15 cellular contexts compared by ENCODE assay signal in the genomic region with DNA sequence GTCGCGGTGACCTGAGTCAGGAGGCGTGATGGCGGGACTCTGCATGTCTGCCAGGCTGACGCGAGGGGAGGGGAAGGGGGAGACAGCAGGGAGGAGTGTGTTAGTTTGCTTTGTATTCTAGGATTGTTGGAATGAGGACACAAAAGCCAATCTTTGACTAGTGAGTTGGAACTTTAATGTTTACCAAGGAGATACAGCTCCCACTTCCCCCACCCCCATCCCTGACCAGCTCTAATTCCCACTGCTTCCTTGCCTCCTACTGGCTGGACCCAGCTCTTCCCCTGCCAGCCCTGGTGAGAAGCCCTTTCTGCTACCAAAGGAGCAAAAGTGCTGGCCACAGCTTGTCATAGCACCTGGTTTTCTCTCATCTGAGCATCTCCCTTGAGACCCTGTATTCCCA.
DNase-seq lines count a peak whose midpoint lies in the region; FAIRE-seq and TF ChIP-seq lines count a peak whose summit lies in the region.
"Had no signal": no experiment of that assay in that cellular context is flagged by ENCODE, and none has a peak within 500 bp of the region (broad histone marks: within the 10 kb centered on the region; RNA-seq: fewer than 3 reads in every experiment).

No MANE protein-coding gene starts in this region.

- no peak overlapping the region for H3K27ac Mint-ChIP-seq in neural progenitor cell
- H3K27ac Mint-ChIP-seq: IgD-negative memory B cell had no signal

- H3K4me3 ChIP-seq in neural progenitor cell: no peak overlapping the region
- H3K4me3 ChIP-seq: BLaER1 had no signal

- peaks cover 12% of the 10 kb centered on the region for H3F3A ChIP-seq in neural progenitor cell (ENCODE audit: low read depth)

- intact Hi-C loops in posterior cingulate gyrus (cut with DNase I): no loop called here

- no peak overlapping the region for H3K4me2 ChIP-seq in neural progenitor cell
- H3K4me2 ChIP-seq: BLaER1 had no signal

- peak; percentile 76 for FAIRE-seq in RCC 7860 (lab: Jason Lieb, UNC)
- no peak for FAIRE-seq in H54 (lab: Jason Lieb, UNC)

- H3K4me1 Mint-ChIP-seq in neural progenitor cell: peaks cover 18% of the 10 kb centered on the region

- no peaks in the 10 kb centered on the region for H3K9me3 ChIP-seq in neural progenitor cell (ENCODE audit: low read depth)

- no peak for TF ChIP-seq POLR2A in H54 (IDR thresholded peaks at IDR 0.05; ENCODE audit: low read depth, low read length)

- peaks cover 31% of the 10 kb centered on the region for H3K27me3 Mint-ChIP-seq in neural progenitor cell (ENCODE audit: insufficient read depth, low read depth)

- H2AFZ ChIP-seq in neural progenitor cell (replicated peaks): no peak overlapping the region

- no peak for TF ChIP-seq CTCF in neural progenitor cell (IDR thresholded peaks at IDR 0.05)
- no peak for TF ChIP-seq CTCF in GM10266 (IDR thresholded peaks at IDR 0.05; ENCODE audit: control insufficient read depth, insufficient read depth, low read depth, missing control alignments)

- H3K27me3 ChIP-seq in neural progenitor cell: peaks cover 30% of the 10 kb centered on the region
- H3K27me3 ChIP-seq: BLaER1 had no signal

- H3K4me3 Mint-ChIP-seq in neural progenitor cell: no peak overlapping the region

- peaks cover 15% of the 10 kb centered on the region for H4K20me1 ChIP-seq in neural progenitor cell (ENCODE audit: low read depth)

- no peak overlapping the region for H3K9ac ChIP-seq in neural progenitor cell
- H3K9ac ChIP-seq: BLaER1 had no signal

- peaks cover 5% of the 10 kb centered on the region for H3K4me1 ChIP-seq in neural progenitor cell

- DNase-seq in NCI-H2107 treated with DMSO at 0.1 percent for 48 hours (lab: John Stamatoyannopoulos, UW; ENCODE audit: unreplicated experiment) (peak; percentile 27), NCI-H2107 (lab: John Stamatoyannopoulos, UW) (no peak), RCC 7860 (ENCODE audit: low spot score) (peak; percentile 76), glomerular visceral epithelial cell (ENCODE audit: extremely low spot score) (peak; percentile 59), neural progenitor cell (ENCODE audit: low spot score) (peak; percentile 26), H54 (ENCODE audit: insufficient read length, low spot score) (no peak), GM10266 (ENCODE audit: extremely low spot score) (no peak), posterior cingulate gyrus (no peak)
- DNase-seq: H7, NCI-H2081, NCI-H446 treated with DMSO at 0.1 percent for 48 hours, NCI-H774, SHP77 treated with DMSO at 0.1 percent for 48 hours had no signal

- no peaks in the 10 kb centered on the region for H3K9me3 Mint-ChIP-seq in neural progenitor cell

- H3K79me2 ChIP-seq in neural progenitor cell (ENCODE audit: low read depth): no peaks in the 10 kb centered on the region

- H3K36me3 ChIP-seq in neural progenitor cell: no peaks in the 10 kb centered on the region
- H3K36me3 ChIP-seq: BLaER1 had no signal

- H3K36me3 Mint-ChIP-seq in neural progenitor cell: no peaks in the 10 kb centered on the region
- H3K36me3 Mint-ChIP-seq: IgD-negative memory B cell had no signal

- H3K27ac ChIP-seq in neural progenitor cell: no peak overlapping the region
- H3K27ac ChIP-seq: BLaER1 had no signal

Comparison
In these comparisons a context has a peak if more than half of its experiments do, and no peak if none do; other contexts are left out.
1. DNase-seq: peak in NCI-H2107 treated with DMSO at 0.1 percent for 48 hours (single experiment), RCC 7860 (single experiment), glomerular visceral epithelial cell (single experiment) and neural progenitor cell (single experiment); none in NCI-H2107 (single experiment), H54 (single experiment), GM10266 (single experiment) and posterior cingulate gyrus (0 of 10).